12 cellular contexts compared by ENCODE assay signal in the genomic region with DNA sequence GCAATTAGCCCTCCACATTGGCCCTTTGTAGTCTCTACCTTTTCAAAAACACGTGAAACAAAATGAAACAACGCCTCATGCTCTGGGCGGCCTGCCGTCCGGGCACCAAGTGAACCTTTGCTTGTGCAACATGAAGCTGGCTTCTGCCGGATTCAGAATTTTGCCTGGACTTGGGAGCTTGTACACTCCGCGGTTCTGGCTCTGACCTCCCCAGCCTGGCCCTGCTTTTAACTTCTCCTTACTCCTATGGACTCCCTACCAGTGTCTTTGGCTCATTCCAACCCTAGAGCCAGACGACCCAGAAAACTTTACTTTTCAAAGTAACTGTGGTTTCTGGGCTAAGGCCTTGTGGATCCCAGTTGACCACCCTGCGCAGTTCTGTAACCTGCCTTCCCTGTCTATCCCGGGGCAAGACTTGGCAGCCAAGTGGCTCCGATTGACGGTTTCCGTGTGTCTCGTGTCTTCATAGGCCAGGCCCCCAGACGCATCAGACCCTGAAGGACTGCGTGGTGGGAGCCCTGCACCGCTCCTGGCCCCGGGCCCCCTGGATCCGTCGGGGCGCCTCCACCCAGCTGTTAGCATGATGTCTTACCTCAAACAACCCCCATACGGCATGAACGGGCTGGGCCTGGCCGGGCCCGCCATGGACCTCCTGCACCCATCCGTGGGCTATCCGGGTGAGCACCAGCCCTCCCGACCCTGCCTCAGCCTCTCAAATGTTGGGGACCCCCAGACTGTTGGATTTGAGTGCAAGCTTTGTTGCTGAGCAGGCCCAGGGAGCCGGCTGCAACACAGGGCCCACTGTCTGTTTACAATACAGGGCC. TPM values are rescaled to one million over a fixed set of nuclear protein-coding genes. Genes with fewer than 3 reads are reported as not detected.
DNase-seq lines count a peak whose midpoint lies in the region; ATAC-seq, FAIRE-seq and TF ChIP-seq lines count a peak whose summit lies in the region.
"Had no signal": no experiment of that assay in that cellular context is flagged by ENCODE, and none has a peak within 500 bp of the region (broad histone marks: within the 10 kb centered on the region; RNA-seq: fewer than 3 reads in every experiment).

No MANE protein-coding gene starts in this region.

- H3K27ac ChIP-seq in kidney (ENCODE audit: low read depth in 2 of 2, low read length in 2 of 2) (no peak overlapping the region), right atrium auricular region (no peak overlapping the region)
- H3K27ac ChIP-seq: tibial nerve, WERI-Rb-1 had no signal

- POLR2A ChIA-PET in activated CD8-positive, alpha-beta T cell treated with anti-CD3 and anti-CD28 coated beads, Interleukin-2, amount 10 ng/mL, durations not matched to agents 7 days and 5 days (lab: Charles Lee), result no interaction called here

- H3K4me3 ChIP-seq in kidney (ENCODE audit: low read length in 2 of 2) (no peak overlapping the region), right atrium auricular region (no peak overlapping the region)
- H3K4me3 ChIP-seq: tibial nerve had no signal

- no peak for FAIRE-seq in kidney (lab: Jason Lieb, UNC)

- H3K9me3 Mint-ChIP-seq in activated CD8-positive, alpha-beta T cell treated with anti-CD3 and anti-CD28 coated beads, Interleukin-2, amount 10 ng/mL, durations not matched to agents 7 days and 5 days (ENCODE audit: insufficient read depth), result no peaks in the 10 kb centered on the region
- H3K9me3 Mint-ChIP-seq in stimulated activated naive CD8-positive, alpha-beta T cell treated with anti-CD3 and anti-CD28 coated beads, Interleukin-15, amount 100 ng/mL, for 72 hours, result no peaks in the 10 kb centered on the region

- H3K4me3 Mint-ChIP-seq in activated CD8-positive, alpha-beta T cell treated with anti-CD3 and anti-CD28 coated beads, Interleukin-2, amount 10 ng/mL, durations not matched to agents 7 days and 5 days, result peak overlapping the region; percentile 15
- peak overlapping the region; percentile 81 to 90 for H3K4me3 Mint-ChIP-seq in stimulated activated naive CD8-positive, alpha-beta T cell treated with anti-CD3 and anti-CD28 coated beads, Interleukin-15, amount 100 ng/mL, for 72 hours

- intact Hi-C loops in kidney (cut with DNase I), result no loop called here

- H3K27me3 ChIP-seq in right atrium auricular region, result peaks cover 69 to 86% of the 10 kb centered on the region in 2 donors

- DNase-seq in activated T-cell treated with anti-CD3 and anti-CD28 coated beads, Interleukin-2, amount 50 U/mL, for 48 hours, result peak; percentile 26
- DNase-seq in activated T-cell treated with anti-CD3 and anti-CD28 coated beads, Interleukin-2, amount 50 U/mL, for 1 hour, result no peak
- DNase-seq in activated CD8-positive, alpha-beta T cell treated with anti-CD3 and anti-CD28 coated beads, Interleukin-2, amount 10 ng/mL, durations not matched to agents 7 days and 5 days, result no peak
- DNase-seq in kidney (peak; percentile 66), C1 segment of cervical spinal cord (lab: John Stamatoyannopoulos, UW) (no peak), right atrium auricular region (ENCODE audit: low spot score) (no peak)
- peak in 1 of 2 donors; percentile 14 for DNase-seq in stimulated activated naive CD8-positive, alpha-beta T cell treated with anti-CD3 and anti-CD28 coated beads, Interleukin-15, amount 100 ng/mL, for 72 hours
- DNase-seq: AML-193, WERI-Rb-1 had no signal

- CTCF ChIA-PET in activated CD8-positive, alpha-beta T cell treated with anti-CD3 and anti-CD28 coated beads, Interleukin-2, amount 10 ng/mL, durations not matched to agents 7 days and 5 days (lab: Charles Lee), result interaction anchor here (2.9 kb wide), 1 partner anchor 265 kb away, joined by 7 read pairs; no protein-coding TSS in a partner anchor

- TF ChIP-seq CTCF in kidney (IDR thresholded peaks at IDR 0.05; ENCODE audit: borderline replicate concordance, extremely low read depth, insufficient read depth) (no peak), right atrium auricular region (IDR thresholded peaks at IDR 0.05) (no peak)

- H3K9me3 ChIP-seq in kidney (ENCODE audit: control insufficient read depth in 1 of 2, low read length in 2 of 2), result no peaks in the 10 kb centered on the region
- H3K9me3 ChIP-seq in right atrium auricular region, result peaks cover 0 to 3% of the 10 kb centered on the region in 2 donors

- ATAC-seq in activated CD8-positive, alpha-beta T cell treated with anti-CD3 and anti-CD28 coated beads, Interleukin-2, amount 10 ng/mL, durations not matched to agents 7 days and 5 days, result no peak
- ATAC-seq in stimulated activated naive CD8-positive, alpha-beta T cell treated with anti-CD3 and anti-CD28 coated beads, Interleukin-15, amount 100 ng/mL, for 72 hours, result no peak
- no peak for ATAC-seq in GM19328 (IDR thresholded peaks at IDR 0.05; ENCODE audit: unreplicated experiment)
- ATAC-seq: Panc1 had no signal

- peaks cover 6 to 14% of the 10 kb centered on the region in 2 donors for H3K4me1 ChIP-seq in kidney (ENCODE audit: control insufficient read depth in 1 of 2, insufficient read depth in 1 of 2, low read depth in 1 of 2, low read length in 2 of 2)
- peaks cover 0 to 66% of the 10 kb centered on the region in 2 donors for H3K4me1 ChIP-seq in right atrium auricular region

- peaks cover 88% of the 10 kb centered on the region for H3K27me3 Mint-ChIP-seq in activated CD8-positive, alpha-beta T cell treated with anti-CD3 and anti-CD28 coated beads, Interleukin-2, amount 10 ng/mL, durations not matched to agents 7 days and 5 days (ENCODE audit: low read depth)
- H3K27me3 Mint-ChIP-seq in stimulated activated naive CD8-positive, alpha-beta T cell treated with anti-CD3 and anti-CD28 coated beads, Interleukin-15, amount 100 ng/mL, for 72 hours, result peaks cover 98% of the 10 kb centered on the region

- H3K9ac ChIP-seq in kidney (ENCODE audit: low read length in 2 of 2), result no peak overlapping the region

- H3K36me3 ChIP-seq in kidney (ENCODE audit: control insufficient read depth in 1 of 2, insufficient read depth in 2 of 2, low read length in 2 of 2), result no peaks in the 10 kb centered on the region
- H3K36me3 ChIP-seq in right atrium auricular region, result no peaks in the 10 kb centered on the region
- H3K36me3 ChIP-seq: WERI-Rb-1 had no signal

- no peak overlapping the region for H3K27ac Mint-ChIP-seq in activated CD8-positive, alpha-beta T cell treated with anti-CD3 and anti-CD28 coated beads, Interleukin-2, amount 10 ng/mL, durations not matched to agents 7 days and 5 days
- peak overlapping the region in 1 of 2 donors; percentile 34 for H3K27ac Mint-ChIP-seq in stimulated activated naive CD8-positive, alpha-beta T cell treated with anti-CD3 and anti-CD28 coated beads, Interleukin-15, amount 100 ng/mL, for 72 hours

- H3K4me1 Mint-ChIP-seq in activated CD8-positive, alpha-beta T cell treated with anti-CD3 and anti-CD28 coated beads, Interleukin-2, amount 10 ng/mL, durations not matched to agents 7 days and 5 days (ENCODE audit: low read depth), result peaks cover 84% of the 10 kb centered on the region
- H3K4me1 Mint-ChIP-seq in stimulated activated naive CD8-positive, alpha-beta T cell treated with anti-CD3 and anti-CD28 coated beads, Interleukin-15, amount 100 ng/mL, for 72 hours, result peaks cover 95% of the 10 kb centered on the region

- peaks cover 6% of the 10 kb centered on the region for H3K36me3 Mint-ChIP-seq in activated CD8-positive, alpha-beta T cell treated with anti-CD3 and anti-CD28 coated beads, Interleukin-2, amount 10 ng/mL, durations not matched to agents 7 days and 5 days (ENCODE audit: low read depth)

RNA-seq across cellular contexts. Expression of a gene that starts 2.0 kb away (rescaled TPM):
- total RNA-seq in activated CD8-positive, alpha-beta T cell treated with anti-CD3 and anti-CD28 coated beads, Interleukin-2, amount 10 ng/mL, durations not matched to agents 7 days and 5 days, result not detected
- not detected for total RNA-seq in kidney
- polyA plus RNA-seq in kidney (ENCODE audit: insufficient read depth, low read depth, low replicate concordance), result not detected
- not detected for total RNA-seq in right atrium auricular region
- total RNA-seq: tibial nerve had no signal

Comparison
In these comparisons a context has a peak if more than half of its experiments do, and no peak if none do; other contexts are left out.
1. DNase-seq: peak in activated T-cell treated with anti-CD3 and anti-CD28 coated beads, Interleukin-2, amount 50 U/mL, for 48 hours (2 of 2) and kidney (single experiment); none in activated T-cell treated with anti-CD3 and anti-CD28 coated beads, Interleukin-2, amount 50 U/mL, for 1 hour (single experiment), activated CD8-positive, alpha-beta T cell treated with anti-CD3 and anti-CD28 coated beads, Interleukin-2, amount 10 ng/mL, durations not matched to agents 7 days and 5 days (single experiment), C1 segment of cervical spinal cord (0 of 14) and right atrium auricular region (single experiment).